14 cellular contexts compared by ENCODE assay signal in the genomic region with DNA sequence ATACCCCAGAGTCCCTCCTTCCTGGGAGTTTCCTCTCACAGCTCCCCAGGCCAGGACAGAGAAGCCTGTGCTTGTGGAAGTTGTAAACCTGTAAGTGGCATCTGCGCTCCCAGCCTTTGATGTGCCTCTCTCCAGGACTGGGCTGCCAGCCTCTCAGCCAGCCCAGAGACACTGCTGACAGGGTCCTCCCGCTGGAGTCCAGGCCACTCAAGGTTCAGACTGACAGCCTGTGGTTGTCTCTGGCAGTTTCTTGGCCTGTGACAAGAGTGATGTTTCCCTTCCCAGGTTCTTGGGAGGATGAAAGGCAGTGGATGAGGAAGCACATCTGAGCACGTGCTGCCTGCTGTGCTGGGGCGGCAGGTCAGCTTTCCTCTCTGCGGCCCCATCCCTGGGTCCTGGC. TPM values are rescaled to one million over a fixed set of nuclear protein-coding genes. Genes with fewer than 3 reads are reported as not detected.
A peak's percentile ranks its signal among the peaks of the same experiment; 100 is the strongest.
DNase-seq lines count a peak whose midpoint lies in the region; ATAC-seq and TF ChIP-seq lines count a peak whose summit lies in the region.
"Had no signal": no experiment of that assay in that cellular context is flagged by ENCODE, and none has a peak within 500 bp of the region (broad histone marks: within the 10 kb centered on the region; RNA-seq: fewer than 3 reads in every experiment).

No MANE protein-coding gene starts in this region.

- H3K4me3 ChIP-seq in mammary epithelial cell (replicated peaks in 1 of 3; ENCODE audit: insufficient read depth in 1 of 3, low read depth in 2 of 3, low read length in 3 of 3) = no peak overlapping the region
- no peak overlapping the region for H3K4me3 ChIP-seq in adrenal gland
- no peak overlapping the region for H3K4me3 ChIP-seq in upper lobe of right lung

- CTCF ChIA-PET in MCF 10A (lab: Yijun Ruan, JAX) = no interaction called here
- CTCF ChIA-PET in mammary epithelial cell (lab: Charles Lee; ENCODE audit: low non-redundant PET) = no interaction called here

- intact Hi-C loops in MCF 10A (cut with micrococcal nuclease) (no loop called here), mammary epithelial cell (cut with micrococcal nuclease) (no loop called here), adrenal gland (cut with DNase I) (no loop called here), upper lobe of right lung (cut with DNase I) (no loop called here), Right ventricle myocardium superior (cut with DNase I) (no loop called here)

- H3K27ac Mint-ChIP-seq in MCF 10A (ENCODE audit: low read depth, unreplicated experiment) = peak overlapping the region; percentile 39
- H3K27ac Mint-ChIP-seq in naive thymus-derived CD8-positive, alpha-beta T cell = peak overlapping the region in 9 of 10 donors; percentile 18 to 92 (median 73)

- peaks cover 78% of the 10 kb centered on the region for H3K79me2 ChIP-seq in mammary epithelial cell (ENCODE audit: insufficient read depth, low read length)

- TF ChIP-seq CTCF in MCF 10A (IDR thresholded peaks at IDR 0.05; ENCODE audit: unreplicated experiment) = no peak
- no peak for TF ChIP-seq CTCF in mammary epithelial cell (conservative IDR thresholded peaks at IDR 0.05 in 1 of 2, IDR thresholded peaks at IDR 0.05 in 1 of 2; ENCODE audit: extremely low read depth in 1 of 2, insufficient read depth in 1 of 2, low read depth in 1 of 2, low read length in 2 of 2)
- TF ChIP-seq CTCF in adrenal gland (IDR thresholded peaks at IDR 0.05) = no peak
- no peak for TF ChIP-seq CTCF in upper lobe of right lung (IDR thresholded peaks at IDR 0.05)

- peaks cover 41% of the 10 kb centered on the region for H3K4me1 Mint-ChIP-seq in MCF 10A (ENCODE audit: insufficient read depth, unreplicated experiment)
- H3K4me1 Mint-ChIP-seq in naive thymus-derived CD8-positive, alpha-beta T cell = peaks cover 26 to 80% (median 65%) of the 10 kb centered on the region in 4 donors

- H3K27me3 ChIP-seq in mammary epithelial cell (ENCODE audit: insufficient read depth, low read length) = no peaks in the 10 kb centered on the region
- no peaks in the 10 kb centered on the region for H3K27me3 ChIP-seq in adrenal gland
- H3K27me3 ChIP-seq in upper lobe of right lung = no peaks in the 10 kb centered on the region

- no peak for DNase-seq in MCF 10A (ENCODE audit: unreplicated experiment)
- no peak for DNase-seq in mammary epithelial cell
- DNase-seq in adrenal gland = no peak
- no peak for DNase-seq in naive thymus-derived CD8-positive, alpha-beta T cell
- DNase-seq in upper lobe of right lung = no peak
- DNase-seq in GOT3 (lab: John Stamatoyannopoulos, UW) = no peak
- DNase-seq in Right ventricle myocardium superior = no peak
- DNase-seq: effector CD8-positive, alpha-beta T cell; EL; NCI-H1417 treated with DMSO at 0.1 percent for 48 hours; NCI-H526 treated with DMSO at 0.1 percent for 48 hours; occipital lobe had no signal

- BruUV-seq in MCF 10A (replicated peaks; lab: Mats Ljungman, UMichigan) (no TSS peak), mammary epithelial cell (replicated peaks; lab: Mats Ljungman, UMichigan) (no TSS peak)

- 89% methylated on average over 4 of the region's 5 CpGs for WGBS in mammary epithelial cell (ENCODE audit: low coverage, missing lambda C conversion rate)
- WGBS in adrenal gland, 4 donors = 46 to 68% (median 61%) methylated on average over 3 to 5 of the region's 5 CpGs

- H3K36me3 Mint-ChIP-seq in MCF 10A (ENCODE audit: insufficient read depth, unreplicated experiment) = peaks cover 6% of the 10 kb centered on the region
- peaks cover 0 to 3% (median 0%) of the 10 kb centered on the region in 3 donors for H3K36me3 Mint-ChIP-seq in naive thymus-derived CD8-positive, alpha-beta T cell

- H3K4me1 ChIP-seq in mammary epithelial cell (ENCODE audit: insufficient read depth, low read length) (peaks cover 49% of the 10 kb centered on the region), adrenal gland (replicated peaks in 1 of 2) (peaks cover 38 to 71% of the 10 kb centered on the region in 2 donors), upper lobe of right lung (peaks cover 63% of the 10 kb centered on the region)

- no peak overlapping the region for H3K4me2 ChIP-seq in mammary epithelial cell (ENCODE audit: insufficient read depth, low read depth, low read length)

- H3K9ac ChIP-seq in mammary epithelial cell (ENCODE audit: insufficient read depth, low read length) = no peak overlapping the region

- no peaks in the 10 kb centered on the region for H4K20me1 ChIP-seq in mammary epithelial cell (ENCODE audit: insufficient read depth, low read length)

- no peaks in the 10 kb centered on the region for H3K36me3 ChIP-seq in mammary epithelial cell (ENCODE audit: insufficient read depth, low read length)
- H3K36me3 ChIP-seq in adrenal gland (replicated peaks in 1 of 2) = no peaks in the 10 kb centered on the region
- no peaks in the 10 kb centered on the region for H3K36me3 ChIP-seq in upper lobe of right lung

- no peak for TF ChIP-seq POLR2A in adrenal gland (IDR thresholded peaks at IDR 0.05)

- no peaks in the 10 kb centered on the region for H3K9me3 ChIP-seq in mammary epithelial cell (replicated peaks; ENCODE audit: insufficient read depth, low read length)
- H3K9me3 ChIP-seq in adrenal gland (replicated peaks in 1 of 3) = no peaks in the 10 kb centered on the region
- no peaks in the 10 kb centered on the region for H3K9me3 ChIP-seq in upper lobe of right lung

- dilution Hi-C loops in mammary epithelial cell (cut with HindIII; ENCODE audit: low sequenced_read_pairs) = no loop called here

- in situ Hi-C loops in mammary epithelial cell (cut with MboI; ENCODE audit: low sequenced_read_pairs in 2 of 2) = no loop called here

- POLR2A ChIA-PET in MCF 10A (lab: Yijun Ruan, JAX) = interaction anchor here (1.3 kb wide), 1 partner anchor 18 kb away, joined by 6 read pairs; the partner anchor contains the start of gene CENPA
- POLR2A ChIA-PET in naive thymus-derived CD8-positive, alpha-beta T cell (lab: Charles Lee) = no interaction called here

- no peak overlapping the region for H3K27ac ChIP-seq in mammary epithelial cell (ENCODE audit: insufficient read depth, low read depth, low read length)
- H3K27ac ChIP-seq in adrenal gland = peak overlapping the region in 3 of 5 donors; percentile 16 to 27 (median 18)
- H3K27ac ChIP-seq in upper lobe of right lung = peak overlapping the region; percentile 11

- peak overlapping the region; percentile 37 for H3K4me3 Mint-ChIP-seq in MCF 10A (ENCODE audit: unreplicated experiment)
- peak overlapping the region in 5 of 10 donors; percentile 3 to 62 (median 34) for H3K4me3 Mint-ChIP-seq in naive thymus-derived CD8-positive, alpha-beta T cell

- no peaks in the 10 kb centered on the region for H3K9me3 Mint-ChIP-seq in MCF 10A (ENCODE audit: unreplicated experiment)
- H3K9me3 Mint-ChIP-seq in naive thymus-derived CD8-positive, alpha-beta T cell = peaks cover 0 to 1% (median 0%) of the 10 kb centered on the region in 9 donors

- no peak for ATAC-seq in naive thymus-derived CD8-positive, alpha-beta T cell
- ATAC-seq in upper lobe of right lung (no peak), HG03097 (IDR thresholded peaks at IDR 0.05; ENCODE audit: low FRiP score, unreplicated experiment) (no peak), Right ventricle myocardium superior (ENCODE audit: poor library complexity) (no peak)
- ATAC-seq: Right ventricle myocardium inferior had no signal

- no peak overlapping the region for H2AFZ ChIP-seq in mammary epithelial cell (ENCODE audit: low read depth, low read length)

- no peaks in the 10 kb centered on the region for H3K27me3 Mint-ChIP-seq in MCF 10A (ENCODE audit: insufficient read depth, unreplicated experiment)
- no peaks in the 10 kb centered on the region for H3K27me3 Mint-ChIP-seq in naive thymus-derived CD8-positive, alpha-beta T cell

RNA-seq across cellular contexts. Expression of gene SLC35F6, which starts 3.0 kb away (rescaled TPM):
- total RNA-seq in MCF 10A (2022) = 76.9 and 110 TPM in 2 replicates
- 100 to 1,000 TPM in 1 of 2 donors, 10 to 100 TPM in 1; 57.2 to 125 TPM for total RNA-seq in mammary epithelial cell
- polyA plus RNA-seq in mammary epithelial cell = 42.0 TPM
- polyA minus RNA-seq in mammary epithelial cell = 64.4 TPM
- total RNA-seq in adrenal gland = 10 to 100 TPM; 51.0 to 92.4 (median 68.3) TPM
- 10 to 100 TPM; 20.0 to 49.8 (median 23.7) TPM for polyA plus RNA-seq in adrenal gland
- total RNA-seq in naive thymus-derived CD8-positive, alpha-beta T cell = 10 to 100 TPM; 17.5 to 18.0 TPM
- polyA plus RNA-seq in naive thymus-derived CD8-positive, alpha-beta T cell = 1 to 10 TPM; 3.7 to 6.4 (median 5.3) TPM
- 42.2 TPM for total RNA-seq in upper lobe of right lung
- 18.3 TPM for total RNA-seq in Right ventricle myocardium superior

RNA-seq across cellular contexts. Expression of gene CENPA, which starts 18.7 kb away (rescaled TPM):
- total RNA-seq in MCF 10A (2022) (19.7 and 35.1 TPM in 2 replicates), mammary epithelial cell (10 to 100 TPM in 1 of 2 donors, under 1 TPM in 1; 0.17 to 18.2 TPM), adrenal gland (1 to 10 TPM in 1 of 8 donors, under 1 TPM in 3, not detected in 4; 0.49 to 1.3 (median 0.83) TPM), upper lobe of right lung (0.78 TPM), Right ventricle myocardium superior (0.51 TPM)
- polyA plus RNA-seq in mammary epithelial cell (21.4 TPM), adrenal gland (1 to 10 TPM in 1 of 3 donors, under 1 TPM in 2; 0.20 to 1.1 (median 0.56) TPM)
- polyA minus RNA-seq in mammary epithelial cell = 1.0 TPM
- under 1 TPM in 1 of 2 experiments, not detected in 1; 0.44 TPM for total RNA-seq in naive thymus-derived CD8-positive, alpha-beta T cell
- under 1 TPM in 1 of 3 donors, not detected in 2; 0.27 TPM for polyA plus RNA-seq in naive thymus-derived CD8-positive, alpha-beta T cell
